In genomic region chr21:38039841-38040240, GRCh38 we compare ENCODE assay signal across 14 cellular contexts.
DNase-seq lines count a peak whose midpoint lies in the region; TF ChIP-seq lines count a peak whose summit lies in the region.
"Had no signal": no experiment of that assay in that cellular context is flagged by ENCODE, and none has a peak within 500 bp of the region (broad histone marks: within the 10 kb centered on the region; RNA-seq: fewer than 3 reads in every experiment).

No MANE protein-coding gene starts in this region.

- H2AK5ac ChIP-seq in trophoblast cell (ENCODE audit: low read length): no peak overlapping the region

- H3K36me3 ChIP-seq in trophoblast cell (ENCODE audit: control insufficient read depth in 1 of 2, insufficient read depth in 2 of 2, low read length in 2 of 2): no peaks in the 10 kb centered on the region
- H3K36me3 ChIP-seq: BLaER1 treated with 17β-estradiol and CSF1 and Interleukin-3, amounts not matched to agents 10 nM and 100 nM; HAP-1 had no signal

- no peak overlapping the region for H2BK120ac ChIP-seq in trophoblast cell (ENCODE audit: insufficient read depth, low read length, poor library complexity)

- no peak overlapping the region for H3K9ac ChIP-seq in trophoblast cell (ENCODE audit: low read length)
- H3K9ac ChIP-seq: BLaER1 treated with 17β-estradiol and CSF1 and Interleukin-3, amounts not matched to agents 10 nM and 100 nM had no signal

- no peak overlapping the region for H3K18ac ChIP-seq in trophoblast cell (ENCODE audit: low read length)

- no peaks in the 10 kb centered on the region for H3K4me1 ChIP-seq in trophoblast cell (ENCODE audit: control insufficient read depth in 1 of 2, insufficient read depth in 2 of 2, low read length in 2 of 2)
- H3K4me1 ChIP-seq: BLaER1 treated with 17β-estradiol and CSF1 and Interleukin-3, amounts not matched to agents 10 nM and 100 nM; HAP-1 had no signal

- DNase-seq in DMS 273 (lab: John Stamatoyannopoulos, UW; ENCODE audit: unreplicated experiment): peak; percentile 82
- DNase-seq in M059J (ENCODE audit: low read depth): peak; percentile 33
- DNase-seq in epithelial cell of esophagus (ENCODE audit: low read depth): peak; percentile 17
- DNase-seq in trophoblast cell: peak; percentile 70 to 79
- DNase-seq in activated CD4-positive, CD25-positive, alpha-beta regulatory T cell (lab: John Stamatoyannopoulos, UW): no peak
- no peak for DNase-seq in activated gamma-delta T cell treated with Interleukin-2 at 50 U/mL for 16 hours
- no peak for DNase-seq in stimulated activated CD4-positive, alpha-beta T cell treated with anti-CD3 and anti-CD28 coated beads, Interleukin-4, amount 100 ng/mL, for 1 hour
- DNase-seq in NOMO-1 treated with DMSO at 0.1 percent for 48 hours (lab: John Stamatoyannopoulos, UW; ENCODE audit: unreplicated experiment): no peak
- DNase-seq: 8988T; Calu3; CD8-positive, alpha-beta T cell had no signal

- H4K91ac ChIP-seq in trophoblast cell (ENCODE audit: low read depth, low read length): no peak overlapping the region

- H3K79me2 ChIP-seq in trophoblast cell (ENCODE audit: control insufficient read depth, insufficient read depth, low read length, poor library complexity): no peaks in the 10 kb centered on the region

- no peak overlapping the region for H3K4ac ChIP-seq in trophoblast cell (ENCODE audit: low read depth, low read length)

- H3K79me1 ChIP-seq in trophoblast cell (ENCODE audit: low read length): no peaks in the 10 kb centered on the region

- no peak overlapping the region for H3K23ac ChIP-seq in trophoblast cell (ENCODE audit: low read length)

- H2AFZ ChIP-seq in trophoblast cell (ENCODE audit: insufficient read depth, low read length, poor library complexity): no peak overlapping the region

- no peak for TF ChIP-seq CTCF in epithelial cell of esophagus (IDR thresholded peaks at IDR 0.05; ENCODE audit: insufficient read depth, low read depth, low read length, missing control alignments)

- H4K12ac ChIP-seq in trophoblast cell (ENCODE audit: low read depth, low read length): no peak overlapping the region

- H2BK12ac ChIP-seq in trophoblast cell (ENCODE audit: low read length): no peak overlapping the region

- H3K4me3 ChIP-seq in epithelial cell of esophagus (ENCODE audit: low read length) (no peak overlapping the region), trophoblast cell (ENCODE audit: low read depth, low read length) (no peak overlapping the region)
- H3K4me3 ChIP-seq: BLaER1 treated with 17β-estradiol and CSF1 and Interleukin-3, amounts not matched to agents 10 nM and 100 nM; HAP-1 had no signal

- no peak overlapping the region for H3K27ac ChIP-seq in trophoblast cell (ENCODE audit: low read depth, low read length)
- H3K27ac ChIP-seq: BLaER1 treated with 17β-estradiol and CSF1 and Interleukin-3, amounts not matched to agents 10 nM and 100 nM; HL-60 had no signal

- no peaks in the 10 kb centered on the region for H3K9me3 ChIP-seq in trophoblast cell (ENCODE audit: insufficient read depth, low read depth, low read length)
- H3K9me3 ChIP-seq: BLaER1 treated with 17β-estradiol and CSF1 and Interleukin-3, amounts not matched to agents 10 nM and 100 nM; HAP-1 had no signal

- no peak overlapping the region for H3K14ac ChIP-seq in trophoblast cell (ENCODE audit: low read length)

- H3K4me2 ChIP-seq in trophoblast cell (ENCODE audit: low read length): no peak overlapping the region
- H3K4me2 ChIP-seq: BLaER1 treated with 17β-estradiol and CSF1 and Interleukin-3, amounts not matched to agents 10 nM and 100 nM had no signal

- no peak overlapping the region for H2BK5ac ChIP-seq in trophoblast cell (ENCODE audit: low read depth, low read length, poor library complexity)

- H4K8ac ChIP-seq in trophoblast cell (ENCODE audit: low read depth, low read length): no peak overlapping the region

- H3K27me3 ChIP-seq in trophoblast cell (ENCODE audit: insufficient read depth, low read length): no peaks in the 10 kb centered on the region
- H3K27me3 ChIP-seq: BLaER1 treated with 17β-estradiol and CSF1 and Interleukin-3, amounts not matched to agents 10 nM and 100 nM had no signal

Comparison
In these comparisons a context has a peak if more than half of its experiments do, and no peak if none do; other contexts are left out.
1. DNase-seq: peak in DMS 273 (single experiment), M059J (single experiment), epithelial cell of esophagus (single experiment) and trophoblast cell (2 of 2); none in activated CD4-positive, CD25-positive, alpha-beta regulatory T cell (0 of 4), activated gamma-delta T cell treated with Interleukin-2 at 50 U/mL for 16 hours (single experiment), stimulated activated CD4-positive, alpha-beta T cell treated with anti-CD3 and anti-CD28 coated beads, Interleukin-4, amount 100 ng/mL, for 1 hour (single experiment) and NOMO-1 treated with DMSO at 0.1 percent for 48 hours (single experiment).